Comparison of ENCODE assay signal across 18 cellular contexts in the genomic region with DNA sequence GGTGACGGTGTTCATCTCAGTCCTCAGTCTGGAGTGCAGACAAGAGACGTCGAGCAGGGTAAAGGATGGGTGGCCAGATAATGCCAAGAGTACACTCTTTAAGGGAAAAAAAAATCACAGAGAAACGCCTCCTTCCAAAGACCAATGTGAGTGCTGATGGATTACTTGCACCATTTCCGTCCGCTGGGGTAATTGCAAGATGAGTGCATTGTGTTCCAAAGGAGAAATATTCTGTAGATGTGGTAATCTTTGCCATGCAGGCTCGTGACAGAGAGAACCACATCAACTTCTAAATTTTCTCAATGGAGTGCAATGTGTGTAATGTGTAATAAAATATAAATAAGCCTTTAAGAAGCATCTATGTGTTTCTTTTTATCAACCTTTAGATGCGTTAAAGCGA.
"Had no signal": no experiment of that assay in that cellular context is flagged by ENCODE, and none has a peak within 500 bp of the region (broad histone marks: within the 10 kb centered on the region; RNA-seq: fewer than 3 reads in every experiment).

No MANE protein-coding gene starts in this region.

- H3K36me3 ChIP-seq: spleen had no signal

- H3K36me3 Mint-ChIP-seq: activated naive CD4-positive, alpha-beta T cell treated with anti-CD3 and anti-CD28 coated beads, Interleukin-2, amount 50 U/mL, for 24 hours had no signal

- DNase-seq: activated CD4-positive, alpha-beta T cell treated with anti-CD3 and anti-CD28 coated beads, Interleukin-2, amount 10 ng/mL, durations not matched to agents 7 days and 5 days; activated CD8-positive, alpha-beta T cell treated with anti-CD3 and anti-CD28 coated beads, Interleukin-2, amount 10 ng/mL, durations not matched to agents 7 days and 5 days; activated gamma-delta T cell treated with Interleukin-2 at 50 U/mL for 16 hours; aorta; effector memory CD4-positive, alpha-beta T cell; kidney; naive thymus-derived CD4-positive, alpha-beta T cell; occipital lobe; posterior cingulate gyrus; stimulated activated CD4-positive, alpha-beta T cell treated with anti-CD3 and anti-CD28 coated beads, Interleukin-4, amount 100 ng/mL, for 1 hour; stimulated activated naive CD4-positive, alpha-beta T cell; SW 1271; T-helper 17 cell had no signal

- H3K27ac Mint-ChIP-seq: activated CD4-positive, alpha-beta T cell treated with anti-CD3 and anti-CD28 coated beads, Interleukin-2, amount 10 ng/mL, durations not matched to agents 7 days and 5 days; activated CD8-positive, alpha-beta T cell treated with anti-CD3 and anti-CD28 coated beads, Interleukin-2, amount 10 ng/mL, durations not matched to agents 7 days and 5 days; activated naive CD4-positive, alpha-beta T cell treated with anti-CD3 and anti-CD28 coated beads, Interleukin-2, amount 50 U/mL, for 24 hours; dendritic cell treated with granulocyte-macrophage colony-stimulating factor and Interleukin-4, amounts not matched to agents 40 ng/mL and 50 ng/mL, for 4 days; naive thymus-derived CD4-positive, alpha-beta T cell; T-helper 17 cell had no signal

- H3K4me3 ChIP-seq: spleen had no signal

- H3K9me3 ChIP-seq: spleen had no signal

- H3K4me1 ChIP-seq: spleen had no signal

- H3K27me3 Mint-ChIP-seq: brain had no signal

- H3K9me3 Mint-ChIP-seq: activated CD4-positive, alpha-beta T cell treated with anti-CD3 and anti-CD28 coated beads, Interleukin-2, amount 10 ng/mL, durations not matched to agents 7 days and 5 days; activated naive CD4-positive, alpha-beta T cell treated with anti-CD3 and anti-CD28 coated beads, Interleukin-2, amount 50 U/mL, for 24 hours; dendritic cell treated with granulocyte-macrophage colony-stimulating factor and Interleukin-4, amounts not matched to agents 40 ng/mL and 50 ng/mL, for 4 days; naive thymus-derived CD4-positive, alpha-beta T cell; neural crest cell had no signal

- H3K4me1 Mint-ChIP-seq: activated naive CD4-positive, alpha-beta T cell treated with anti-CD3 and anti-CD28 coated beads, Interleukin-2, amount 50 U/mL, for 24 hours had no signal

- H3K4me3 Mint-ChIP-seq: activated CD4-positive, alpha-beta T cell treated with anti-CD3 and anti-CD28 coated beads, Interleukin-2, amount 10 ng/mL, durations not matched to agents 7 days and 5 days; activated CD8-positive, alpha-beta T cell treated with anti-CD3 and anti-CD28 coated beads, Interleukin-2, amount 10 ng/mL, durations not matched to agents 7 days and 5 days; activated naive CD4-positive, alpha-beta T cell treated with anti-CD3 and anti-CD28 coated beads, Interleukin-2, amount 50 U/mL, for 24 hours; brain; dendritic cell treated with granulocyte-macrophage colony-stimulating factor and Interleukin-4, amounts not matched to agents 40 ng/mL and 50 ng/mL, for 4 days; naive thymus-derived CD4-positive, alpha-beta T cell; neural crest cell; T-helper 17 cell had no signal

- H3K27ac ChIP-seq: spleen had no signal
